12 cellular contexts compared by ENCODE assay signal in genomic region chr5:134099939-134100282, GRCh38. TPM values are rescaled to one million over a fixed set of nuclear protein-coding genes. Genes with fewer than 3 reads are reported as not detected.
DNase-seq lines count a peak whose midpoint lies in the region; ATAC-seq and TF ChIP-seq lines count a peak whose summit lies in the region.
"Had no signal": no experiment of that assay in that cellular context is flagged by ENCODE, and none has a peak within 500 bp of the region (broad histone marks: within the 10 kb centered on the region; RNA-seq: fewer than 3 reads in every experiment).

No MANE protein-coding gene starts in this region.

- CTCF ChIA-PET in activated CD8-positive, alpha-beta T cell treated with anti-CD3 and anti-CD28 coated beads for 36 hours (lab: Charles Lee): interaction anchor here (0.6 to 4.8 kb wide), 11 partner anchors 19 to 73 kb away, joined by 3 to 44 read pairs (median 10); no protein-coding TSS in a partner anchor

- H3K27ac ChIP-seq in CD4-positive, CD25-positive, alpha-beta regulatory T cell (ENCODE audit: insufficient read depth, low read length, poor library complexity, severe bottlenecking): peak overlapping the region; percentile 82
- peak overlapping the region; percentile 68 for H3K27ac ChIP-seq in layer of hippocampus (ENCODE audit: low read depth, low read length)
- no peak overlapping the region for H3K27ac ChIP-seq in suprapubic skin
- H3K27ac ChIP-seq: neutrophil had no signal

- no peaks in the 10 kb centered on the region for H3K36me3 ChIP-seq in CD4-positive, CD25-positive, alpha-beta regulatory T cell (ENCODE audit: control insufficient read depth, insufficient read depth, low read length)
- no peaks in the 10 kb centered on the region for H3K36me3 ChIP-seq in suprapubic skin
- H3K36me3 ChIP-seq: esophagus squamous epithelium, neutrophil had no signal

- no peaks in the 10 kb centered on the region for H3K36me3 Mint-ChIP-seq in CD4-positive, CD25-positive, alpha-beta regulatory T cell
- no peaks in the 10 kb centered on the region for H3K36me3 Mint-ChIP-seq in activated CD8-positive, alpha-beta T cell treated with anti-CD3 and anti-CD28 coated beads for 36 hours (ENCODE audit: low read depth)

- POLR2A ChIA-PET in activated CD8-positive, alpha-beta T cell treated with anti-CD3 and anti-CD28 coated beads for 36 hours (lab: Charles Lee): interaction anchor here (0.7 to 5.1 kb wide), 14 partner anchors 10 to 77 kb away, joined by 3 to 37 read pairs (median 5); partner anchors contain the start of gene SKP1

- no peaks in the 10 kb centered on the region for H3K9me3 Mint-ChIP-seq in CD4-positive, CD25-positive, alpha-beta regulatory T cell
- H3K9me3 Mint-ChIP-seq in activated CD8-positive, alpha-beta T cell treated with anti-CD3 and anti-CD28 coated beads for 36 hours: no peaks in the 10 kb centered on the region

- H3K27ac Mint-ChIP-seq in CD4-positive, CD25-positive, alpha-beta regulatory T cell: peak overlapping the region; percentile 88 to 94 (median 94)
- peak overlapping the region; percentile 81 for H3K27ac Mint-ChIP-seq in activated CD8-positive, alpha-beta T cell treated with anti-CD3 and anti-CD28 coated beads for 36 hours

- no CpG with 5 or more reads among the region's 2 CpGs for WGBS in suprapubic skin

- no peak for TF ChIP-seq EP300 in suprapubic skin (IDR thresholded peaks at IDR 0.05)

- H3K4me1 ChIP-seq in CD4-positive, CD25-positive, alpha-beta regulatory T cell (ENCODE audit: control insufficient read depth, insufficient read depth, low read length, poor library complexity, severe bottlenecking): peaks cover 64% of the 10 kb centered on the region
- peaks cover 9% of the 10 kb centered on the region for H3K4me1 ChIP-seq in suprapubic skin

- H3K4me1 Mint-ChIP-seq in CD4-positive, CD25-positive, alpha-beta regulatory T cell: peaks cover 12 to 87% (median 39%) of the 10 kb centered on the region in 4 donors
- peaks cover 76% of the 10 kb centered on the region for H3K4me1 Mint-ChIP-seq in activated CD8-positive, alpha-beta T cell treated with anti-CD3 and anti-CD28 coated beads for 36 hours (ENCODE audit: low read depth)

- no peak for TF ChIP-seq CTCF in activated CD8-positive, alpha-beta T cell treated with anti-CD3 and anti-CD28 coated beads for 36 hours (IDR thresholded peaks at IDR 0.05)
- no peak for TF ChIP-seq CTCF in suprapubic skin (IDR thresholded peaks at IDR 0.05)

- intact Hi-C loops in activated CD8-positive, alpha-beta T cell treated with anti-CD3 and anti-CD28 coated beads for 36 hours (cut with micrococcal nuclease): loop anchor here (2.0 to 5.0 kb wide), 4 partner anchors 13 to 63 kb away; no protein-coding TSS in a partner anchor

- no peaks in the 10 kb centered on the region for H3K27me3 ChIP-seq in CD4-positive, CD25-positive, alpha-beta regulatory T cell (ENCODE audit: control insufficient read depth, insufficient read depth, low read length)
- H3K27me3 ChIP-seq in layer of hippocampus (ENCODE audit: control insufficient read depth, insufficient read depth, low read length): no peaks in the 10 kb centered on the region
- no peaks in the 10 kb centered on the region for H3K27me3 ChIP-seq in suprapubic skin

- no peaks in the 10 kb centered on the region for H3K9me3 ChIP-seq in CD4-positive, CD25-positive, alpha-beta regulatory T cell (ENCODE audit: control insufficient read depth in 2 of 2, low read length in 2 of 2)
- H3K9me3 ChIP-seq in suprapubic skin: no peaks in the 10 kb centered on the region
- H3K9me3 ChIP-seq: esophagus squamous epithelium, neutrophil had no signal

- no peak overlapping the region for H3K4me3 ChIP-seq in CD4-positive, CD25-positive, alpha-beta regulatory T cell (ENCODE audit: low read depth, low read length)
- no peak overlapping the region for H3K4me3 ChIP-seq in suprapubic skin
- H3K4me3 ChIP-seq: esophagus squamous epithelium had no signal

- no peak for TF ChIP-seq POLR2A in suprapubic skin (IDR thresholded peaks at IDR 0.05)

- DNase-seq in CD4-positive, CD25-positive, alpha-beta regulatory T cell: no peak
- DNase-seq in activated CD8-positive, alpha-beta T cell treated with anti-CD3 and anti-CD28 coated beads for 36 hours: no peak
- DNase-seq in medulla oblongata (ENCODE audit: extremely low spot score) (no peak), GM19240 (ENCODE audit: insufficient read length, low spot score) (no peak), suprapubic skin (ENCODE audit: low spot score in 2 of 2) (no peak)
- DNase-seq: C1 segment of cervical spinal cord, esophagus squamous epithelium, NCI-H2029 treated with DMSO at 0.1 percent for 48 hours had no signal

- no peak for ATAC-seq in CD4-positive, CD25-positive, alpha-beta regulatory T cell (ENCODE audit: low read depth in 2 of 2)
- ATAC-seq in HG02852 (IDR thresholded peaks at IDR 0.05; ENCODE audit: unreplicated experiment) (peak; percentile 0), GM21381 (IDR thresholded peaks at IDR 0.05; ENCODE audit: unreplicated experiment) (no peak)
- no peak for ATAC-seq in activated CD8-positive, alpha-beta T cell treated with anti-CD3 and anti-CD28 coated beads for 36 hours

- peak overlapping the region; percentile 54 to 81 (median 70) for H3K4me3 Mint-ChIP-seq in CD4-positive, CD25-positive, alpha-beta regulatory T cell
- H3K4me3 Mint-ChIP-seq in activated CD8-positive, alpha-beta T cell treated with anti-CD3 and anti-CD28 coated beads for 36 hours: peak overlapping the region; percentile 26

- no peaks in the 10 kb centered on the region for H3K27me3 Mint-ChIP-seq in CD4-positive, CD25-positive, alpha-beta regulatory T cell
- H3K27me3 Mint-ChIP-seq in activated CD8-positive, alpha-beta T cell treated with anti-CD3 and anti-CD28 coated beads for 36 hours: no peaks in the 10 kb centered on the region

RNA-seq across cellular contexts. Expression of gene TCF7, which starts 14.6 kb away (rescaled TPM):
- 234 TPM for total RNA-seq in CD4-positive, CD25-positive, alpha-beta regulatory T cell
- 100 to 1,000 TPM in 1 of 4 donors, 10 to 100 TPM in 3; 55.4 to 118 (median 79.9) TPM for polyA plus RNA-seq in CD4-positive, CD25-positive, alpha-beta regulatory T cell
- 10 to 100 TPM; 47.4 to 50.3 TPM for total RNA-seq in activated CD8-positive, alpha-beta T cell treated with anti-CD3 and anti-CD28 coated beads for 36 hours
- 1 to 10 TPM; 2.9 to 7.2 (median 4.9) TPM for total RNA-seq in suprapubic skin

Comparison
In these comparisons a context has a peak if more than half of its experiments do, and no peak if none do; other contexts are left out.
1. RNA of gene TCF7, which starts 14.6 kb away (total RNA-seq): 234 TPM in CD4-positive, CD25-positive, alpha-beta regulatory T cell (single experiment) and 47.4 to 50.3 TPM in activated CD8-positive, alpha-beta T cell treated with anti-CD3 and anti-CD28 coated beads for 36 hours; 2.9 to 7.2 TPM in suprapubic skin; every median in the first group is over 4 times any median in the second.